21 cellular contexts compared by ENCODE assay signal in the genomic region with DNA sequence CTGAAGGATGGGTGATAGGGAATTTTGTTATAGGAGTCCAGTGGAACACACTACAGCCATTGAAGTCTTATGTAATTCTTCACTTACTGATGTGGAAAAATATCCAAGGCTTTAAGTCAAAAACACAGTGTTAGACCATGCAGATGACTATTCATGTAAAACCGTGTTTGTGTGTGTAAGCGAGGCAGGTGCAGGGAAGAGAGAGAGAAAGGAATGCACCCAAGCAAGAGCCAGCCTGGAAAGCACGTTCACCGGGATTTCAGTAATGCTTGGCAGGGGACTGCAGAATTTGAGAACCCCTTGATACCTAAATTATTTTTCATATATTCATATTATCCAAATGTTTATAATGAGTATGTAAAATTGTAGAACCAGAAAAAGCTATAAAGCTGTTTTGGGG.
"Had no signal": no experiment of that assay in that cellular context is flagged by ENCODE, and none has a peak within 500 bp of the region (broad histone marks: within the 10 kb centered on the region; RNA-seq: fewer than 3 reads in every experiment).

No MANE protein-coding gene starts in this region.

- H3K27me3 Mint-ChIP-seq: memory B cell; stimulated activated memory B cell treated with anti-CD40 and anti-IgM and Interleukin-4, amounts not matched to agents 10 μg/mL and 1 μg/mL and 100 μg/mL, for 72 hours had no signal

- H3K27ac Mint-ChIP-seq: immature natural killer cell; memory B cell; natural killer cell; stimulated activated memory B cell treated with anti-CD40 and anti-IgM and Interleukin-4, amounts not matched to agents 10 μg/mL and 1 μg/mL and 100 μg/mL, for 72 hours had no signal

- FAIRE-seq: endothelial cell of umbilical vein, pancreas had no signal

- H3K27ac ChIP-seq: coronary artery, esophagus squamous epithelium, pancreas, skin epidermis, spleen, testis, tibial nerve, vagina had no signal

- DNase-seq: effector memory CD4-positive, alpha-beta T cell; esophagus squamous epithelium; foreskin melanocyte; hypothalamus; immature natural killer cell; islet precursor cell; kidney glomerular epithelial cell; natural killer cell; pancreas; spleen; stimulated activated CD4-positive, alpha-beta T cell treated with anti-CD3 and anti-CD28 coated beads, Interleukin-4, amount 100 ng/mL, for 4 hours; stimulated activated naive CD8-positive, alpha-beta T cell treated with anti-CD3 and anti-CD28 coated beads, Interleukin-15, Interleukin-2, amounts not matched to agents 100 U/mL and 50 U/mL, for 24 hours; substantia nigra; testis had no signal

- H3K36me3 Mint-ChIP-seq: natural killer cell had no signal

- H3K9me3 ChIP-seq: esophagus squamous epithelium, pancreas, spleen, testis, tibial nerve, vagina had no signal

- H3K4me3 Mint-ChIP-seq: immature natural killer cell; memory B cell; natural killer cell; stimulated activated memory B cell treated with anti-CD40 and anti-IgM and Interleukin-4, amounts not matched to agents 10 μg/mL and 1 μg/mL and 100 μg/mL, for 72 hours had no signal

- H3K27me3 ChIP-seq: esophagus squamous epithelium, pancreas, spleen, testis, tibial nerve, vagina had no signal

- H3K9me3 Mint-ChIP-seq: immature natural killer cell; memory B cell; natural killer cell; stimulated activated memory B cell treated with anti-CD40 and anti-IgM and Interleukin-4, amounts not matched to agents 10 μg/mL and 1 μg/mL and 100 μg/mL, for 72 hours had no signal
